In the genomic region with DNA sequence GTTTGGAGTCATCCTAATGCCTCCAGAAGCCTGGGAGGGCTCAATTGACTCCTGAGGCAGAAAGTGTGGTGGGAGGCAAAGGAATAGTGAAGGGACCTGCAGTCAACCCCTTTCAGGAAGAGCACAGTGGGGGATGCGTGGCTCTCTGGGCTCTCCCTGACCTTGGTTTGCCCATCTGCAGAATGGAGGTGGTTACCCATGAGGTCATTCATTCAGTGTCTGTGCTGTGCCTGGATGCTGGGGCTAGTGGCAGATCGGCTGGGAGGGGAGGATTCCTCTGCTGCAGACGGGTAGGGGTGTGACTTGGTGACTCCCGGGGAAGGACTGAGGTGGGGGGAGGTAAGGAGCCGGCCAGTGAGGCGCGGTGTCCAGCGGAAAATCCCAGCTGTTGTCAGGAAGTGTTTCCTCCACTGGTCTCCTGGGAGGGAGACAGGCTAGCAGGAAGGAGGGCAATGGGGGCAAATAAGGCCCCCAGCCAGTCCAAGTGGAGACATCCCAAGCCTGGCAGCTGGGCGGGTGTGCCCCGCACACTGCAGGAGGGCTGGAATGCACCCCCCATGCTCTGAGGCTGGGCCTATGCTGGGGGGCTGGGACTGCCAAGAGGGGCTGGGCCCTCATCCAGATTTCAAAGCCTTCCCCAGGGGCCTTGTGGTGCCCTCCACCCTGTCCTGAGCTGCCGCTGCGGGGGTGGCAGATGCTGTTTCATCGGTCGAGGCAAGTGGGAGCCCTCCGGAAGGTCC, we compare ENCODE assay signal across 8 cellular contexts. TPM values are rescaled to one million over a fixed set of nuclear protein-coding genes. Genes with fewer than 3 reads are reported as not detected.
DNase-seq lines count a peak whose midpoint lies in the region; ATAC-seq and TF ChIP-seq lines count a peak whose summit lies in the region.

No MANE protein-coding gene starts in this region.

- no peaks in the 10 kb centered on the region for H3K36me3 Mint-ChIP-seq in brain

- H3K4me1 Mint-ChIP-seq in brain: peaks cover 91% of the 10 kb centered on the region

- H3K9me3 ChIP-seq in AG04450 (ENCODE audit: control insufficient read depth, insufficient read depth, low read length): no peaks in the 10 kb centered on the region; the same call in 1 of the 2 replicates
- H3K9me3 ChIP-seq in left lung: no peaks in the 10 kb centered on the region
- no peaks in the 10 kb centered on the region for H3K9me3 ChIP-seq in thymus (ENCODE audit: control insufficient read depth)

- H3K27ac ChIP-seq in AG04450 (ENCODE audit: low read depth, low read length) (peak overlapping the region; percentile 71), left lung (peak overlapping the region; percentile 79 to 83), thymus (ENCODE audit: low read depth) (peak overlapping the region; percentile 75)

- 52% methylated on average over 15 of the region's 15 CpGs for WGBS in thymus

- peak overlapping the region; percentile 94 to 100 (median 98) for H3K27ac Mint-ChIP-seq in brain

- peaks cover 66 to 90% of the 10 kb centered on the region in 2 donors for H3K4me1 ChIP-seq in left lung
- H3K4me1 ChIP-seq in thymus (ENCODE audit: control insufficient read depth, insufficient read depth, low read length): peaks cover 62% of the 10 kb centered on the region

- H3K9me3 Mint-ChIP-seq in brain: no peaks in the 10 kb centered on the region

- H3K4me3 Mint-ChIP-seq in brain: peak overlapping the region; percentile 73 to 85 (median 77)

- no peak for TF ChIP-seq CTCF in AG04450 (IDR thresholded peaks at IDR 0.05; ENCODE audit: low read depth, low read length)
- no peak for TF ChIP-seq CTCF in brain (conservative IDR thresholded peaks at IDR 0.05)
- TF ChIP-seq CTCF in left lung (IDR thresholded peaks at IDR 0.05): no peak
- no peak for TF ChIP-seq CTCF in GM10266 (IDR thresholded peaks at IDR 0.05; ENCODE audit: control insufficient read depth, insufficient read depth, low read depth, missing control alignments)

- H3K36me3 ChIP-seq in left lung (no peaks in the 10 kb centered on the region), thymus (ENCODE audit: control insufficient read depth, insufficient read depth) (peaks cover 5% of the 10 kb centered on the region)

- peaks cover 3% of the 10 kb centered on the region for H3K27me3 Mint-ChIP-seq in brain

- DNase-seq in AG04450 (ENCODE audit: low read depth, low spot score) (no peak), HK-2 (ENCODE audit: unreplicated experiment) (peak; percentile 85), left lung (no peak), GM10266 (ENCODE audit: extremely low spot score) (no peak)

- CTCF ChIA-PET in AG04450 (lab: Charles Lee): no interaction called here

- intact Hi-C loops in left lung (cut with DNase I): no loop called here

- H3K27me3 ChIP-seq in AG04450 (ENCODE audit: control insufficient read depth, insufficient read depth, low read length): no peaks in the 10 kb centered on the region
- peaks cover 0 to 33% of the 10 kb centered on the region in 2 donors for H3K27me3 ChIP-seq in left lung
- H3K27me3 ChIP-seq in thymus (ENCODE audit: control insufficient read depth, insufficient read depth): no peaks in the 10 kb centered on the region

- POLR2A ChIA-PET in AG04450 (lab: Yijun Ruan, JAX): interaction anchor here (2.3 kb wide), 2 partner anchors 11 to 52 kb away, joined by 6 to 21 read pairs; partner anchors contain the start of gene CXXC5

- ATAC-seq in left lung: peak; percentile 6
- ATAC-seq in GM19452 (IDR thresholded peaks at IDR 0.05; ENCODE audit: unreplicated experiment): no peak
- ATAC-seq in HG02588 (IDR thresholded peaks at IDR 0.05; ENCODE audit: unreplicated experiment): no peak

- peak overlapping the region; percentile 43 for H3K4me3 ChIP-seq in AG04450 (ENCODE audit: low read depth, low read length)
- peak overlapping the region in 1 of 2 donors; percentile 7 for H3K4me3 ChIP-seq in left lung
- H3K4me3 ChIP-seq in thymus (ENCODE audit: low read length): no peak overlapping the region

RNA-seq across cellular contexts. Expression of gene CXXC5, which starts 10.9 kb away (rescaled TPM):
- polyA plus RNA-seq in AG04450 (2011; rRNA removed): 21.3 and 21.5 TPM in 2 replicates
- 10.1 and 13.0 TPM in 2 replicates for polyA minus RNA-seq in AG04450 (2011; rRNA and poly(A)+ RNA removed)
- polyA plus RNA-seq in brain (ENCODE audit: insufficient read depth, low read depth, low replicate concordance): 79.7 TPM
- 10 to 100 TPM; 24.5 to 29.6 TPM for total RNA-seq in left lung
- polyA plus RNA-seq in thymus: 47.9 TPM
